In genomic region chr13:114142640-114143490, GRCh38 we compare ENCODE assay signal across 9 cellular contexts. TPM values are rescaled to one million over a fixed set of nuclear protein-coding genes. Genes with fewer than 3 reads are reported as not detected.
A peak's percentile ranks its signal among the peaks of the same experiment; 100 is the strongest.
DNase-seq lines count a peak whose midpoint lies in the region; ATAC-seq and TF ChIP-seq lines count a peak whose summit lies in the region.
"Had no signal": no experiment of that assay in that cellular context is flagged by ENCODE, and none has a peak within 500 bp of the region (broad histone marks: within the 10 kb centered on the region; RNA-seq: fewer than 3 reads in every experiment).

No MANE protein-coding gene starts in this region.

- peak overlapping the region; percentile 79 to 93 (median 84) for H3K4me2 ChIP-seq in BLaER1 treated with 17β-estradiol and CSF1 and Interleukin-3, amounts not matched to agents 10 nM and 100 nM

- peak; percentile 58 to 67 for ATAC-seq in left cardiac atrium
- ATAC-seq in upper lobe of left lung (ENCODE audit: low FRiP score in 2 of 2) = peak; percentile 55 to 70
- no peak for ATAC-seq in HG02981 (IDR thresholded peaks at IDR 0.05; ENCODE audit: unreplicated experiment)

- H3K27ac ChIP-seq in BLaER1 treated with 17β-estradiol and CSF1 and Interleukin-3, amounts not matched to agents 10 nM and 100 nM = peak overlapping the region in 3 of 11 experiments; percentile 23 to 62 (median 28); a peak in 4 of 22 replicates
- peak overlapping the region in 2 of 4 donors; percentile 14 to 39 for H3K27ac ChIP-seq in upper lobe of left lung
- H3K27ac ChIP-seq: SK-N-MC had no signal

- WGBS in upper lobe of left lung, 2 donors = 46 to 51% methylated on average over 16 to 28 of the region's 28 CpGs

- DNase-seq in NCI-H146 (lab: John Stamatoyannopoulos, UW) (peak; percentile 81), left cardiac atrium (no peak), upper lobe of left lung (peak in 1 of 2 donors; percentile 66), amygdala (lab: John Stamatoyannopoulos, UW) (no peak), NCI-H1930 (lab: John Stamatoyannopoulos, UW) (no peak)
- DNase-seq in activated CD4-positive, alpha-beta T cell treated with anti-CD3 and anti-CD28 coated beads for 48 hours = peak; percentile 57

- intact Hi-C loops in left cardiac atrium (cut with DNase I) = no loop called here

- H4K20me1 ChIP-seq in BLaER1 treated with 17β-estradiol and CSF1 and Interleukin-3, amounts not matched to agents 10 nM and 100 nM = peaks cover 0 to 11% (median 0%) of the 10 kb centered on the region in 11 experiments; a peak in 4 of 22 replicates

- TF ChIP-seq POLR2A in upper lobe of left lung (IDR thresholded peaks at IDR 0.05) = peak in 1 of 4 donors; percentile 5

- no peaks in the 10 kb centered on the region; a peak in 1 of 22 replicates for H3K9me3 ChIP-seq in BLaER1 treated with 17β-estradiol and CSF1 and Interleukin-3, amounts not matched to agents 10 nM and 100 nM (replicated peaks in 1 of 11)
- H3K9me3 ChIP-seq in upper lobe of left lung = no peaks in the 10 kb centered on the region

- peaks cover 0 to 37% (median 0%) of the 10 kb centered on the region in 11 experiments; a peak in 7 of 22 replicates for H3K27me3 ChIP-seq in BLaER1 treated with 17β-estradiol and CSF1 and Interleukin-3, amounts not matched to agents 10 nM and 100 nM
- H3K27me3 ChIP-seq in upper lobe of left lung = no peaks in the 10 kb centered on the region

- TF ChIP-seq EP300 in upper lobe of left lung (IDR thresholded peaks at IDR 0.05) = peak in 2 of 4 donors; percentile 10 to 36

- H3K4me1 ChIP-seq in BLaER1 treated with 17β-estradiol and CSF1 and Interleukin-3, amounts not matched to agents 10 nM and 100 nM = peaks cover 54 to 80% (median 77%) of the 10 kb centered on the region in 10 experiments
- H3K4me1 ChIP-seq in upper lobe of left lung = peaks cover 11 to 25% (median 16%) of the 10 kb centered on the region in 4 donors

- TF ChIP-seq CTCF in upper lobe of left lung (IDR thresholded peaks at IDR 0.05) = no peak

- H3K9ac ChIP-seq in BLaER1 treated with 17β-estradiol and CSF1 and Interleukin-3, amounts not matched to agents 10 nM and 100 nM = peak overlapping the region in 3 of 11 experiments; percentile 10 to 38 (median 32); a peak in 3 of 22 replicates

- no peak overlapping the region for H3K4me3 ChIP-seq in BLaER1 treated with 17β-estradiol and CSF1 and Interleukin-3, amounts not matched to agents 10 nM and 100 nM
- H3K4me3 ChIP-seq in upper lobe of left lung = no peak overlapping the region
- H3K4me3 ChIP-seq: SK-N-MC had no signal

- no peaks in the 10 kb centered on the region for H3K36me3 ChIP-seq in BLaER1 treated with 17β-estradiol and CSF1 and Interleukin-3, amounts not matched to agents 10 nM and 100 nM
- H3K36me3 ChIP-seq in upper lobe of left lung = no peaks in the 10 kb centered on the region

RNA-seq across cellular contexts. Expression of gene RASA3, which starts 10.4 kb away (rescaled TPM):
- total RNA-seq in left cardiac atrium (10 to 100 TPM; 19.9 to 20.1 TPM), upper lobe of left lung (10 to 100 TPM; 11.4 to 52.4 (median 18.4) TPM)

RNA-seq across cellular contexts. Expression of gene CFAP97D2, which starts 36.2 kb away (rescaled TPM):
- not detected for total RNA-seq in left cardiac atrium
- 1 to 10 TPM in 1 of 6 donors, under 1 TPM in 2, not detected in 3; 0.67 to 3.6 (median 0.76) TPM for total RNA-seq in upper lobe of left lung

Comparison
In these comparisons a context has a peak if more than half of its experiments do, and no peak if none do; other contexts are left out.
1. DNase-seq: peak in NCI-H146 (single experiment) and activated CD4-positive, alpha-beta T cell treated with anti-CD3 and anti-CD28 coated beads for 48 hours (single experiment); none in left cardiac atrium (single experiment), amygdala (0 of 56) and NCI-H1930 (0 of 2).